ENCODE assay signal across 1 cellular context in the genomic region with DNA sequence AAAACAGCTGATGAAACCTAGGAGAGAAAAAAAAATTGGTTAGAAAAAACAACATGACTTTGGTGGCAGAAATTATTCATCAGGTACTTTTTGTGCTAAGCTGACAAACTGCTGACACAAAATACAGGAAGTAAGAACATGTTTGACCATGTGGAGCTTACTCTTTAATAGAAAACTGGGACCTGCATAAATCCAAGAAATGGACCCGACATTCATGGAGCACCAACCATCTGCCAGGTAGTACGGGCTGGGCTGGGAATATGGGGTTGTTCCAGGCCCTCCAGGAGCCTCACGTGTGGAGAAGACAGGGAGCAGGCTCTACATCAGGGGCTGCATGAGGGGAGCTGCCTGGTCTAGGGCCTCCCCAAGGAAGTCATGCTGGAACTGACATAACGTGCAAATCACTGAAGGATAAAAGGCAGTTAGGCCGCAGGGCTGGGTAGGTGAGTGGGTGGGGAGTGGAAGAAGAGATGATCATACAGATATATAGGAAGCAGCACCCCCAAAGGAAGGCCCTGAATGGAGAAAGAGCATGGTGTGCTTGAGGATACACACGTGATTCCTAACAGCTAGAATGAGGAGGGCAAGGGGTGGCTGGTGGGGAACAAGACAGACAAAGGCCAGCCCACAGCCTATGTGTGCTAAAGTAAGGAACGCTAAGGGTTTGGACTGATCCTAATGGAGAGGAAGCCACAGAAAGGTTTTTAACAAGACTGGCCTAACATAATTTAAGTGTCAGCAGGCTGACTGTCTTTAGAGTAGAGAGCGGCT.
TF ChIP-seq lines count a peak whose summit lies in the region.

No MANE protein-coding gene starts in this region.

TF ChIP-seq in GM12878, 131 proteins besides CTCF, POLR2A, EP300 and RAD21 (continued from another document and continues in another):
- TF ChIP-seq, protein P1, sequence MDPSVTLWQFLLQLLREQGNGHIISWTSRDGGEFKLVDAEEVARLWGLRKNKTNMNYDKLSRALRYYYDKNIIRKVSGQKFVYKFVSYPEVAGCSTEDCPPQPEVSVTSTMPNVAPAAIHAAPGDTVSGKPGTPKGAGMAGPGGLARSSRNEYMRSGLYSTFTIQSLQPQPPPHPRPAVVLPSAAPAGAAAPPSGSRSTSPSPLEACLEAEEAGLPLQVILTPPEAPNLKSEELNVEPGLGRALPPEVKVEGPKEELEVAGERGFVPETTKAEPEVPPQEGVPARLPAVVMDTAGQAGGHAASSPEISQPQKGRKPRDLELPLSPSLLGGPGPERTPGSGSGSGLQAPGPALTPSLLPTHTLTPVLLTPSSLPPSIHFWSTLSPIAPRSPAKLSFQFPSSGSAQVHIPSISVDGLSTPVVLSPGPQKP (IDR thresholded peaks at IDR 0.05; ENCODE audit: low read depth, low read length): no peak
- 0 out of 2 replicates have a peak, but pooled peaks have one; percentile 29 for TF ChIP-seq BMI1 (IDR thresholded peaks at IDR 0.05; ENCODE audit: borderline replicate concordance)
- peak; percentile 85 for TF ChIP-seq CBFB (IDR thresholded peaks at IDR 0.05; ENCODE audit: low read depth)
- TF ChIP-seq BCL11A (IDR thresholded peaks at IDR 0.05; ENCODE audit: low read depth, low read length): peak; percentile 84
- TF ChIP-seq KDM1A (IDR thresholded peaks at IDR 0.05; ENCODE audit: borderline replicate concordance): no peak
- TF ChIP-seq PML (IDR thresholded peaks at IDR 0.05; ENCODE audit: low read length): peak; percentile 70
- peak in 1 of 2 experiments; percentile 91; a peak in 2 of 4 replicates for TF ChIP-seq ETV6 (conservative IDR thresholded peaks at IDR 0.05 in 1 of 2, IDR thresholded peaks at IDR 0.05 in 1 of 2; ENCODE audit: borderline replicate concordance in 1 of 2, low read depth in 1 of 2)
- TF ChIP-seq FOXK2 (IDR thresholded peaks at IDR 0.05): no peak
- no peak for TF ChIP-seq SMC3 (IDR thresholded peaks at IDR 0.05; ENCODE audit: borderline replicate concordance, low read length)
- peak; percentile 74 for TF ChIP-seq TCF3 (IDR thresholded peaks at IDR 0.05; ENCODE audit: borderline replicate concordance, insufficient read depth, low read depth, low read length)
- peak; percentile 88; the same call in 1 of the 2 replicates for TF ChIP-seq ZBED1 (IDR thresholded peaks at IDR 0.05; ENCODE audit: borderline replicate concordance)
- no peak for TF ChIP-seq EZH2 (IDR thresholded peaks at IDR 0.05; ENCODE audit: borderline replicate concordance, control insufficient read depth, low read depth, low read length)
- no peak; the same call in 1 of the 2 replicates for TF ChIP-seq POLR2AphosphoS2 (IDR thresholded peaks at IDR 0.05; ENCODE audit: low read depth, low read length)
- no peak for TF ChIP-seq ZSCAN29 (IDR thresholded peaks at IDR 0.05)
- TF ChIP-seq, protein P2, sequence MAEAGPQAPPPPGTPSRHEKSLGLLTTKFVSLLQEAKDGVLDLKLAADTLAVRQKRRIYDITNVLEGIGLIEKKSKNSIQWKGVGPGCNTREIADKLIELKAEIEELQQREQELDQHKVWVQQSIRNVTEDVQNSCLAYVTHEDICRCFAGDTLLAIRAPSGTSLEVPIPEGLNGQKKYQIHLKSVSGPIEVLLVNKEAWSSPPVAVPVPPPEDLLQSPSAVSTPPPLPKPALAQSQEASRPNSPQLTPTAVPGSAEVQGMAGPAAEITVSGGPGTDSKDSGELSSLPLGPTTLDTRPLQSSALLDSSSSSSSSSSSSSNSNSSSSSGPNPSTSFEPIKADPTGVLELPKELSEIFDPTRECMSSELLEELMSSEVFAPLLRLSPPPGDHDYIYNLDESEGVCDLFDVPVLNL (IDR thresholded peaks at IDR 0.05; ENCODE audit: low read depth, low read length): no peak
- TF ChIP-seq, protein P3, sequence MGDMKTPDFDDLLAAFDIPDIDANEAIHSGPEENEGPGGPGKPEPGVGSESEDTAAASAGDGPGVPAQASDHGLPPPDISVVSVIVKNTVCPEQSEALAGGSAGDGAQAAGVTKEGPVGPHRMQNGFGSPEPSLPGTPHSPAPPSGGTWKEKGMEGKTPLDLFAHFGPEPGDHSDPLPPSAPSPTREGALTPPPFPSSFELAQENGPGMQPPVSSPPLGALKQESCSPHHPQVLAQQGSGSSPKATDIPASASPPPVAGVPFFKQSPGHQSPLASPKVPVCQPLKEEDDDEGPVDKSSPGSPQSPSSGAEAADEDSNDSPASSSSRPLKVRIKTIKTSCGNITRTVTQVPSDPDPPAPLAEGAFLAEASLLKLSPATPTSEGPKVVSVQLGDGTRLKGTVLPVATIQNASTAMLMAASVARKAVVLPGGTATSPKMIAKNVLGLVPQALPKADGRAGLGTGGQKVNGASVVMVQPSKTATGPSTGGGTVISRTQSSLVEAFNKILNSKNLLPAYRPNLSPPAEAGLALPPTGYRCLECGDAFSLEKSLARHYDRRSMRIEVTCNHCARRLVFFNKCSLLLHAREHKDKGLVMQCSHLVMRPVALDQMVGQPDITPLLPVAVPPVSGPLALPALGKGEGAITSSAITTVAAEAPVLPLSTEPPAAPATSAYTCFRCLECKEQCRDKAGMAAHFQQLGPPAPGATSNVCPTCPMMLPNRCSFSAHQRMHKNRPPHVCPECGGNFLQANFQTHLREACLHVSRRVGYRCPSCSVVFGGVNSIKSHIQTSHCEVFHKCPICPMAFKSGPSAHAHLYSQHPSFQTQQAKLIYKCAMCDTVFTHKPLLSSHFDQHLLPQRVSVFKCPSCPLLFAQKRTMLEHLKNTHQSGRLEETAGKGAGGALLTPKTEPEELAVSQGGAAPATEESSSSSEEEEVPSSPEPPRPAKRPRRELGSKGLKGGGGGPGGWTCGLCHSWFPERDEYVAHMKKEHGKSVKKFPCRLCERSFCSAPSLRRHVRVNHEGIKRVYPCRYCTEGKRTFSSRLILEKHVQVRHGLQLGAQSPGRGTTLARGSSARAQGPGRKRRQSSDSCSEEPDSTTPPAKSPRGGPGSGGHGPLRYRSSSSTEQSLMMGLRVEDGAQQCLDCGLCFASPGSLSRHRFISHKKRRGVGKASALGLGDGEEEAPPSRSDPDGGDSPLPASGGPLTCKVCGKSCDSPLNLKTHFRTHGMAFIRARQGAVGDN (IDR thresholded peaks at IDR 0.05): peak; percentile 90
- TF ChIP-seq SMAD1 (IDR thresholded peaks at IDR 0.05; ENCODE audit: low read depth, partially characterized antibody): no peak
- TF ChIP-seq, protein P4, sequence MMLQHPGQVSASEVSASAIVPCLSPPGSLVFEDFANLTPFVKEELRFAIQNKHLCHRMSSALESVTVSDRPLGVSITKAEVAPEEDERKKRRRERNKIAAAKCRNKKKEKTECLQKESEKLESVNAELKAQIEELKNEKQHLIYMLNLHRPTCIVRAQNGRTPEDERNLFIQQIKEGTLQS (IDR thresholded peaks at IDR 0.05; ENCODE audit: borderline replicate concordance, extremely low read depth, low read depth, low read length): no peak
- peak; percentile 99 for TF ChIP-seq FOXM1 (IDR thresholded peaks at IDR 0.05; ENCODE audit: low read depth, low read length)
- TF ChIP-seq, protein P5, sequence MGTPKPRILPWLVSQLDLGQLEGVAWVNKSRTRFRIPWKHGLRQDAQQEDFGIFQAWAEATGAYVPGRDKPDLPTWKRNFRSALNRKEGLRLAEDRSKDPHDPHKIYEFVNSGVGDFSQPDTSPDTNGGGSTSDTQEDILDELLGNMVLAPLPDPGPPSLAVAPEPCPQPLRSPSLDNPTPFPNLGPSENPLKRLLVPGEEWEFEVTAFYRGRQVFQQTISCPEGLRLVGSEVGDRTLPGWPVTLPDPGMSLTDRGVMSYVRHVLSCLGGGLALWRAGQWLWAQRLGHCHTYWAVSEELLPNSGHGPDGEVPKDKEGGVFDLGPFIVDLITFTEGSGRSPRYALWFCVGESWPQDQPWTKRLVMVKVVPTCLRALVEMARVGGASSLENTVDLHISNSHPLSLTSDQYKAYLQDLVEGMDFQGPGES (IDR thresholded peaks at IDR 0.05): no peak
- no peak for TF ChIP-seq SUZ12 (IDR thresholded peaks at IDR 0.05; ENCODE audit: unreplicated experiment)
- peak in 1 of 2 experiments; percentile 93; a peak in 2 of 3 replicates for TF ChIP-seq EGR1 (IDR thresholded peaks at IDR 0.05; ENCODE audit: borderline replicate concordance in 1 of 2, low read depth in 2 of 2, low read length in 2 of 2)
- TF ChIP-seq NRF1 (conservative IDR thresholded peaks at IDR 0.05; ENCODE audit: low read depth, low read length): no peak
- no peak for TF ChIP-seq SUPT20H (IDR thresholded peaks at IDR 0.05; ENCODE audit: borderline replicate concordance, control insufficient read depth, low read depth, low read length)
- TF ChIP-seq SRF (IDR thresholded peaks at IDR 0.05; ENCODE audit: low read depth in 2 of 2, low read length in 2 of 2): 0 out of 4 replicates have a peak, but pooled peaks of 1 of the 2 experiments have one; percentile 46
- TF ChIP-seq NFIC (IDR thresholded peaks at IDR 0.05; ENCODE audit: low read depth, low read length): peak; percentile 98
- 0 out of 2 replicates have a peak, but pooled peaks have one; percentile 3 for TF ChIP-seq SMAD5 (IDR thresholded peaks at IDR 0.05; ENCODE audit: low read depth)
- no peak; the same call in 1 of the 2 replicates for TF ChIP-seq TARDBP (IDR thresholded peaks at IDR 0.05; ENCODE audit: borderline replicate concordance)
- TF ChIP-seq, protein P6, sequence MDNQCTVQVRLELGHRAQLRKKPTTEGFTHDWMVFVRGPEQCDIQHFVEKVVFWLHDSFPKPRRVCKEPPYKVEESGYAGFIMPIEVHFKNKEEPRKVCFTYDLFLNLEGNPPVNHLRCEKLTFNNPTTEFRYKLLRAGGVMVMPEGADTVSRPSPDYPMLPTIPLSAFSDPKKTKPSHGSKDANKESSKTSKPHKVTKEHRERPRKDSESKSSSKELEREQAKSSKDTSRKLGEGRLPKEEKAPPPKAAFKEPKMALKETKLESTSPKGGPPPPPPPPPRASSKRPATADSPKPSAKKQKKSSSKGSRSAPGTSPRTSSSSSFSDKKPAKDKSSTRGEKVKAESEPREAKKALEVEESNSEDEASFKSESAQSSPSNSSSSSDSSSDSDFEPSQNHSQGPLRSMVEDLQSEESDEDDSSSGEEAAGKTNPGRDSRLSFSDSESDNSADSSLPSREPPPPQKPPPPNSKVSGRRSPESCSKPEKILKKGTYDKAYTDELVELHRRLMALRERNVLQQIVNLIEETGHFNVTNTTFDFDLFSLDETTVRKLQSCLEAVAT (IDR thresholded peaks at IDR 0.05): no peak
- TF ChIP-seq MEF2B (IDR thresholded peaks at IDR 0.05; ENCODE audit: partially characterized antibody, poor library complexity, severe bottlenecking): peak; percentile 51
- TF ChIP-seq ZNF24 (IDR thresholded peaks at IDR 0.05): no peak
- peak; percentile 80 for TF ChIP-seq JUNB (IDR thresholded peaks at IDR 0.05)
- TF ChIP-seq, protein P7, sequence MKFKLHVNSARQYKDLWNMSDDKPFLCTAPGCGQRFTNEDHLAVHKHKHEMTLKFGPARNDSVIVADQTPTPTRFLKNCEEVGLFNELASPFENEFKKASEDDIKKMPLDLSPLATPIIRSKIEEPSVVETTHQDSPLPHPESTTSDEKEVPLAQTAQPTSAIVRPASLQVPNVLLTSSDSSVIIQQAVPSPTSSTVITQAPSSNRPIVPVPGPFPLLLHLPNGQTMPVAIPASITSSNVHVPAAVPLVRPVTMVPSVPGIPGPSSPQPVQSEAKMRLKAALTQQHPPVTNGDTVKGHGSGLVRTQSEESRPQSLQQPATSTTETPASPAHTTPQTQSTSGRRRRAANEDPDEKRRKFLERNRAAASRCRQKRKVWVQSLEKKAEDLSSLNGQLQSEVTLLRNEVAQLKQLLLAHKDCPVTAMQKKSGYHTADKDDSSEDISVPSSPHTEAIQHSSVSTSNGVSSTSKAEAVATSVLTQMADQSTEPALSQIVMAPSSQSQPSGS (IDR thresholded peaks at IDR 0.05; ENCODE audit: low read length): peak; percentile 78
- TF ChIP-seq NFXL1 (IDR thresholded peaks at IDR 0.05; ENCODE audit: borderline replicate concordance): no peak
- no peak for TF ChIP-seq ZNF622 (IDR thresholded peaks at IDR 0.05)
- no peak for TF ChIP-seq HDAC2 (IDR thresholded peaks at IDR 0.05)
- TF ChIP-seq CREB1 (IDR thresholded peaks at IDR 0.05; ENCODE audit: low read depth): peak; percentile 38; the same call in 1 of the 2 replicates
- TF ChIP-seq ZNF274 (IDR thresholded peaks at IDR 0.05; ENCODE audit: insufficient read depth, insufficient read length): no peak
- TF ChIP-seq RB1 (IDR thresholded peaks at IDR 0.05; ENCODE audit: borderline replicate concordance): no peak
- TF ChIP-seq RFX5 (IDR thresholded peaks at IDR 0.05; ENCODE audit: low read depth, low read length): no peak
- no peak for TF ChIP-seq STAT1 (conservative IDR thresholded peaks at IDR 0.05)
- no peak for TF ChIP-seq TAF1 (IDR thresholded peaks at IDR 0.05; ENCODE audit: borderline replicate concordance, low read depth, low read length)
- TF ChIP-seq SREBF1 (IDR thresholded peaks at IDR 0.05; ENCODE audit: low read length): no peak
- no peak for TF ChIP-seq KAT2A (conservative IDR thresholded peaks at IDR 0.05; ENCODE audit: control insufficient read depth, low read depth, low read length)
- TF ChIP-seq, protein P8, sequence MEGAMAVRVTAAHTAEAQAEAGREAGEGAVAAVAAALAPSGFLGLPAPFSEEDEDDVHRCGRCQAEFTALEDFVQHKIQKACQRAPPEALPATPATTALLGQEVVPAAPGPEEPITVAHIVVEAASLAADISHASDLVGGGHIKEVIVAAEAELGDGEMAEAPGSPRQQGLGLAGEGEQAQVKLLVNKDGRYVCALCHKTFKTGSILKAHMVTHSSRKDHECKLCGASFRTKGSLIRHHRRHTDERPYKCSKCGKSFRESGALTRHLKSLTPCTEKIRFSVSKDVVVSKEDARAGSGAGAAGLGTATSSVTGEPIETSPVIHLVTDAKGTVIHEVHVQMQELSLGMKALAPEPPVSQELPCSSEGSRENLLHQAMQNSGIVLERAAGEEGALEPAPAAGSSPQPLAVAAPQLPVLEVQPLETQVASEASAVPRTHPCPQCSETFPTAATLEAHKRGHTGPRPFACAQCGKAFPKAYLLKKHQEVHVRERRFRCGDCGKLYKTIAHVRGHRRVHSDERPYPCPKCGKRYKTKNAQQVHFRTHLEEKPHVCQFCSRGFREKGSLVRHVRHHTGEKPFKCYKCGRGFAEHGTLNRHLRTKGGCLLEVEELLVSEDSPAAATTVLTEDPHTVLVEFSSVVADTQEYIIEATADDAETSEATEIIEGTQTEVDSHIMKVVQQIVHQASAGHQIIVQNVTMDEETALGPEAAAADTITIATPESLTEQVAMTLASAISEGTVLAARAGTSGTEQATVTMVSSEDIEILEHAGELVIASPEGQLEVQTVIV (IDR thresholded peaks at IDR 0.05; ENCODE audit: borderline replicate concordance, partially characterized antibody): no peak
- TF ChIP-seq NR2C1 (IDR thresholded peaks at IDR 0.05): no peak
- TF ChIP-seq CHD4 (IDR thresholded peaks at IDR 0.05): no peak
- TF ChIP-seq HDAC6 (IDR thresholded peaks at IDR 0.05; ENCODE audit: unreplicated experiment): no peak
- TF ChIP-seq MEF2A (IDR thresholded peaks at IDR 0.05; ENCODE audit: insufficient read depth, low read depth, low read length): peak; percentile 63; the same call in 1 of the 2 replicates
